15 cellular contexts compared by ENCODE assay signal in the genomic region with DNA sequence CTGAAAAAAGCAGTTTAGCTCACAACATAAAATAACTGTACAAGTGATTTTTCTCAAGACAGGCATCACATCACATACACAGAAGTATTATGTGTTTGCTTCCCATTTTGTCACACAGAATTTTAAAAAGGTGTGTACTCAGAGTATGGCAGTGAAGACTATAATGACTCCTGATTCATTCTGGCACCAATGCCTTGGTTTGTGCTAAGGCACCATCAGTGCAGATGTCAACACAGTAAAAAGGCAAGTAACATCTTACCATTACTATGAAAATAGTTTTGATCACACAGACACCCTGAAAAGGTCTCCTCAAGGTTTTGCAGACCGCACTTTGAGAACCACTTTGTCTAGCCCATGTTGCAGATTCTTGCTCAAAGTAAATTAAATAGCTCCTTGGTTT.
DNase-seq lines count a peak whose midpoint lies in the region; ATAC-seq and TF ChIP-seq lines count a peak whose summit lies in the region.
"Had no signal": no experiment of that assay in that cellular context is flagged by ENCODE, and none has a peak within 500 bp of the region (broad histone marks: within the 10 kb centered on the region; RNA-seq: fewer than 3 reads in every experiment).

No MANE protein-coding gene starts in this region.

- H3K36me3 Mint-ChIP-seq in activated CD8-positive, alpha-beta memory T cell treated with anti-CD3 and anti-CD28 coated beads, Interleukin-2, amount 10 ng/mL, durations not matched to agents 7 days and 5 days = peaks cover 36% of the 10 kb centered on the region
- H3K36me3 Mint-ChIP-seq in activated T-helper 1 cell treated with anti-CD3 and anti-CD28 coated beads, Interleukin-12 subunit alpha, Interleukin-12 subunit beta, Interleukin-2, Interleukin-4 antibody, amounts not matched to agents 30 ng/mL and 10 ng/mL and 1 ng/mL, durations not matched to agents 14 hours and 24 hours and 36 hours (ENCODE audit: low read depth) = peaks cover 23% of the 10 kb centered on the region
- peaks cover 7% of the 10 kb centered on the region for H3K36me3 Mint-ChIP-seq in natural killer cell

- H3K4me3 Mint-ChIP-seq in activated CD8-positive, alpha-beta memory T cell treated with anti-CD3 and anti-CD28 coated beads, Interleukin-2, amount 10 ng/mL, durations not matched to agents 7 days and 5 days = no peak overlapping the region
- H3K4me3 Mint-ChIP-seq in activated T-helper 1 cell treated with anti-CD3 and anti-CD28 coated beads, Interleukin-12 subunit alpha, Interleukin-12 subunit beta, Interleukin-2, Interleukin-4 antibody, amounts not matched to agents 30 ng/mL and 10 ng/mL and 1 ng/mL, durations not matched to agents 14 hours and 24 hours and 36 hours = no peak overlapping the region
- no peak overlapping the region for H3K4me3 Mint-ChIP-seq in natural killer cell
- H3K4me3 Mint-ChIP-seq: B cell; CD4-positive, alpha-beta T cell had no signal

- TF ChIP-seq CTCF in natural killer cell (IDR thresholded peaks at IDR 0.05) = no peak

- ATAC-seq in activated CD8-positive, alpha-beta memory T cell treated with anti-CD3 and anti-CD28 coated beads, Interleukin-2, amount 10 ng/mL, durations not matched to agents 7 days and 5 days = no peak
- no peak for ATAC-seq in natural killer cell
- ATAC-seq: HCT116 had no signal

- intact Hi-C loops in activated T-helper 1 cell treated with anti-CD3 and anti-CD28 coated beads, Interleukin-12 subunit alpha, Interleukin-12 subunit beta, Interleukin-2, Interleukin-4 antibody, amounts not matched to agents 30 ng/mL and 10 ng/mL and 1 ng/mL, durations not matched to agents 14 hours and 24 hours and 36 hours (cut with micrococcal nuclease) = no loop called here
- intact Hi-C loops in natural killer cell (cut with micrococcal nuclease) = no loop called here

- peaks cover 32 to 38% (median 32%) of the 10 kb centered on the region in 3 donors for H3K4me1 ChIP-seq in skeletal muscle tissue (ENCODE audit: control insufficient read depth in 3 of 3, insufficient read depth in 3 of 3, low read length in 3 of 3)

- CTCF ChIA-PET in activated CD8-positive, alpha-beta memory T cell treated with anti-CD3 and anti-CD28 coated beads, Interleukin-2, amount 10 ng/mL, durations not matched to agents 7 days and 5 days (lab: Charles Lee) = interaction anchor here (0.6 kb wide), 1 partner anchor 129 kb away, joined by 6 read pairs; no protein-coding TSS in a partner anchor

- no peaks in the 10 kb centered on the region for H3K27me3 Mint-ChIP-seq in activated CD8-positive, alpha-beta memory T cell treated with anti-CD3 and anti-CD28 coated beads, Interleukin-2, amount 10 ng/mL, durations not matched to agents 7 days and 5 days
- no peaks in the 10 kb centered on the region for H3K27me3 Mint-ChIP-seq in activated T-helper 1 cell treated with anti-CD3 and anti-CD28 coated beads, Interleukin-12 subunit alpha, Interleukin-12 subunit beta, Interleukin-2, Interleukin-4 antibody, amounts not matched to agents 30 ng/mL and 10 ng/mL and 1 ng/mL, durations not matched to agents 14 hours and 24 hours and 36 hours (ENCODE audit: insufficient read depth)
- H3K27me3 Mint-ChIP-seq in natural killer cell (ENCODE audit: low read depth in 2 of 2) = no peaks in the 10 kb centered on the region
- H3K27me3 Mint-ChIP-seq: B cell; CD4-positive, alpha-beta T cell had no signal

- H3K9me3 ChIP-seq in skeletal muscle tissue (ENCODE audit: control insufficient read depth in 3 of 3, low read length in 3 of 3) = no peaks in the 10 kb centered on the region

- H3K27me3 ChIP-seq in skeletal muscle tissue (ENCODE audit: control insufficient read depth in 3 of 3, insufficient read depth in 3 of 3, low read length in 3 of 3) = no peaks in the 10 kb centered on the region

- peaks cover 0 to 9% (median 0%) of the 10 kb centered on the region in 3 donors for H3K36me3 ChIP-seq in skeletal muscle tissue (ENCODE audit: control insufficient read depth in 3 of 3, insufficient read depth in 3 of 3, low read length in 3 of 3)

- no peak for DNase-seq in activated CD8-positive, alpha-beta memory T cell treated with anti-CD3 and anti-CD28 coated beads, Interleukin-2, amount 10 ng/mL, durations not matched to agents 7 days and 5 days
- DNase-seq in activated CD8-positive, alpha-beta memory T cell treated with anti-CD3 and anti-CD28 coated beads, Interleukin-2, amount 50 U/mL, for 4 hours = no peak
- no peak for DNase-seq in activated T-helper 1 cell treated with anti-CD3 and anti-CD28 coated beads, Interleukin-12 subunit alpha, Interleukin-12 subunit beta, Interleukin-2, Interleukin-4 antibody, amounts not matched to agents 30 ng/mL and 10 ng/mL and 1 ng/mL, durations not matched to agents 14 hours and 24 hours and 36 hours (ENCODE audit: low spot score)
- DNase-seq in natural killer cell = no peak
- no peak for DNase-seq in NCI-H2227 treated with DMSO at 0.1 percent for 48 hours (lab: John Stamatoyannopoulos, UW)
- DNase-seq in stimulated activated CD4-positive, alpha-beta T cell treated with anti-CD3 and anti-CD28 coated beads, Interleukin-12 subunit alpha, Interleukin-12 subunit beta, amount 100 ng/mL, for 4 hours = no peak
- DNase-seq in H4 (ENCODE audit: low spot score) = no peak
- DNase-seq: C1 segment of cervical spinal cord; CD4-positive, alpha-beta T cell; DMS153; DND-41; GDM1 had no signal

- H3K9me3 Mint-ChIP-seq in activated CD8-positive, alpha-beta memory T cell treated with anti-CD3 and anti-CD28 coated beads, Interleukin-2, amount 10 ng/mL, durations not matched to agents 7 days and 5 days (ENCODE audit: low read depth) = no peaks in the 10 kb centered on the region
- H3K9me3 Mint-ChIP-seq in activated T-helper 1 cell treated with anti-CD3 and anti-CD28 coated beads, Interleukin-12 subunit alpha, Interleukin-12 subunit beta, Interleukin-2, Interleukin-4 antibody, amounts not matched to agents 30 ng/mL and 10 ng/mL and 1 ng/mL, durations not matched to agents 14 hours and 24 hours and 36 hours = no peaks in the 10 kb centered on the region
- H3K9me3 Mint-ChIP-seq in natural killer cell = no peaks in the 10 kb centered on the region
- H3K9me3 Mint-ChIP-seq: CD4-positive, alpha-beta T cell had no signal

- H3K4me1 Mint-ChIP-seq in activated CD8-positive, alpha-beta memory T cell treated with anti-CD3 and anti-CD28 coated beads, Interleukin-2, amount 10 ng/mL, durations not matched to agents 7 days and 5 days = peaks cover 41% of the 10 kb centered on the region
- peaks cover 20% of the 10 kb centered on the region for H3K4me1 Mint-ChIP-seq in activated T-helper 1 cell treated with anti-CD3 and anti-CD28 coated beads, Interleukin-12 subunit alpha, Interleukin-12 subunit beta, Interleukin-2, Interleukin-4 antibody, amounts not matched to agents 30 ng/mL and 10 ng/mL and 1 ng/mL, durations not matched to agents 14 hours and 24 hours and 36 hours (ENCODE audit: low read depth)
- peaks cover 24 to 31% of the 10 kb centered on the region in 2 donors for H3K4me1 Mint-ChIP-seq in natural killer cell

- H3K4me3 ChIP-seq in skeletal muscle tissue (ENCODE audit: low read length in 3 of 3) = no peak overlapping the region

- H3K27ac ChIP-seq in skeletal muscle tissue (ENCODE audit: low read depth, low read length) = peak overlapping the region; percentile 7

- no peak overlapping the region for H3K9ac ChIP-seq in skeletal muscle tissue (ENCODE audit: low read depth in 1 of 3, low read length in 3 of 3)

- H3K27ac Mint-ChIP-seq in activated CD8-positive, alpha-beta memory T cell treated with anti-CD3 and anti-CD28 coated beads, Interleukin-2, amount 10 ng/mL, durations not matched to agents 7 days and 5 days = peak overlapping the region; percentile 17
- peak overlapping the region; percentile 9 for H3K27ac Mint-ChIP-seq in activated T-helper 1 cell treated with anti-CD3 and anti-CD28 coated beads, Interleukin-12 subunit alpha, Interleukin-12 subunit beta, Interleukin-2, Interleukin-4 antibody, amounts not matched to agents 30 ng/mL and 10 ng/mL and 1 ng/mL, durations not matched to agents 14 hours and 24 hours and 36 hours
- H3K27ac Mint-ChIP-seq in natural killer cell = peak overlapping the region; percentile 12 to 49
- H3K27ac Mint-ChIP-seq: B cell; CD4-positive, alpha-beta T cell had no signal
